1 cellular context compared by ENCODE assay signal in the genomic region with DNA sequence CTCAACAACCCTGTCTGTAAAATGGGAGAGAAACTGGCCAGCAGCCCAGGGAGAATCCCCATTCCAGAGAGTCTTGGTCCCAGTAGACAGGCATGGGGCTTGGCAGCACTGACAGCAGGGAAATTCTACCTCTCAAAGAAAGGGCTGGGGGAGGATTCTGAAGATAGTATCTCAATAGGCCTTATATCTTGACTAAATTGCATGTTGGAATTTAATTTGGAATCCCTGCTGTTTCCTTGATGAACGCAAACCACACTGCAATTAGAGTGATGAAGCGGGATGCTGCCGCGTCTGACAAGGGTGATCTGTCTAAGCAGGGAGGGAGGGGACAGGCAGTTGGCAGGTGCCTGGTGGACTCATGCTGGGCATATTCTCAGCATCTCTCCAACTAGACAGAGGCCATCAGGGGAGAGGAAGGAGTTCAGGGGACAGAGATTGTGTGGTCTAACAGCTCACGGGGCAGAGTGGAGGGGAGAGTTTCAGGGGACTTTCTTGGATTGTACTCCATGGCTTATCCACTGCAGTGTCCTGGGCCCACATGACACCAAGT.
TF ChIP-seq lines count a peak whose summit lies in the region.

No MANE protein-coding gene starts in this region.

TF ChIP-seq in SK-N-SH treated with all-trans-retinoic acid at 6 μM for 48 hours, 23 proteins besides CTCF, POLR2A, EP300 and RAD21 (continued from another document):
- TF ChIP-seq, protein P1, sequence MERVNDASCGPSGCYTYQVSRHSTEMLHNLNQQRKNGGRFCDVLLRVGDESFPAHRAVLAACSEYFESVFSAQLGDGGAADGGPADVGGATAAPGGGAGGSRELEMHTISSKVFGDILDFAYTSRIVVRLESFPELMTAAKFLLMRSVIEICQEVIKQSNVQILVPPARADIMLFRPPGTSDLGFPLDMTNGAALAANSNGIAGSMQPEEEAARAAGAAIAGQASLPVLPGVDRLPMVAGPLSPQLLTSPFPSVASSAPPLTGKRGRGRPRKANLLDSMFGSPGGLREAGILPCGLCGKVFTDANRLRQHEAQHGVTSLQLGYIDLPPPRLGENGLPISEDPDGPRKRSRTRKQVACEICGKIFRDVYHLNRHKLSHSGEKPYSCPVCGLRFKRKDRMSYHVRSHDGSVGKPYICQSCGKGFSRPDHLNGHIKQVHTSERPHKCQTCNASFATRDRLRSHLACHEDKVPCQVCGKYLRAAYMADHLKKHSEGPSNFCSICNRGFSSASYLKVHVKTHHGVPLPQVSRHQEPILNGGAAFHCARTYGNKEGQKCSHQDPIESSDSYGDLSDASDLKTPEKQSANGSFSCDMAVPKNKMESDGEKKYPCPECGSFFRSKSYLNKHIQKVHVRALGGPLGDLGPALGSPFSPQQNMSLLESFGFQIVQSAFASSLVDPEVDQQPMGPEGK (CRISPR knock-in tag; IDR thresholded peaks at IDR 0.05; ENCODE audit: borderline replicate concordance), result no peak
- no peak for TF ChIP-seq OSR1 (CRISPR knock-in tag; IDR thresholded peaks at IDR 0.05)
- TF ChIP-seq, protein P2, sequence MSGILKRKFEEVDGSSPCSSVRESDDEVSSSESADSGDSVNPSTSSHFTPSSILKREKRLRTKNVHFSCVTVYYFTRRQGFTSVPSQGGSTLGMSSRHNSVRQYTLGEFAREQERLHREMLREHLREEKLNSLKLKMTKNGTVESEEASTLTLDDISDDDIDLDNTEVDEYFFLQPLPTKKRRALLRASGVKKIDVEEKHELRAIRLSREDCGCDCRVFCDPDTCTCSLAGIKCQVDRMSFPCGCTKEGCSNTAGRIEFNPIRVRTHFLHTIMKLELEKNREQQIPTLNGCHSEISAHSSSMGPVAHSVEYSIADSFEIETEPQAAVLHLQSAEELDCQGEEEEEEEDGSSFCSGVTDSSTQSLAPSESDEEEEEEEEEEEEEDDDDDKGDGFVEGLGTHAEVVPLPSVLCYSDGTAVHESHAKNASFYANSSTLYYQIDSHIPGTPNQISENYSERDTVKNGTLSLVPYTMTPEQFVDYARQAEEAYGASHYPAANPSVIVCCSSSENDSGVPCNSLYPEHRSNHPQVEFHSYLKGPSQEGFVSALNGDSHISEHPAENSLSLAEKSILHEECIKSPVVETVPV (CRISPR knock-in tag; IDR thresholded peaks at IDR 0.05), result no peak
- no peak for TF ChIP-seq ISL1 (CRISPR knock-in tag; IDR thresholded peaks at IDR 0.05)
- no peak for TF ChIP-seq ARNTL (CRISPR knock-in tag; IDR thresholded peaks at IDR 0.05; ENCODE audit: borderline replicate concordance, low read depth)
